In the genomic region with DNA sequence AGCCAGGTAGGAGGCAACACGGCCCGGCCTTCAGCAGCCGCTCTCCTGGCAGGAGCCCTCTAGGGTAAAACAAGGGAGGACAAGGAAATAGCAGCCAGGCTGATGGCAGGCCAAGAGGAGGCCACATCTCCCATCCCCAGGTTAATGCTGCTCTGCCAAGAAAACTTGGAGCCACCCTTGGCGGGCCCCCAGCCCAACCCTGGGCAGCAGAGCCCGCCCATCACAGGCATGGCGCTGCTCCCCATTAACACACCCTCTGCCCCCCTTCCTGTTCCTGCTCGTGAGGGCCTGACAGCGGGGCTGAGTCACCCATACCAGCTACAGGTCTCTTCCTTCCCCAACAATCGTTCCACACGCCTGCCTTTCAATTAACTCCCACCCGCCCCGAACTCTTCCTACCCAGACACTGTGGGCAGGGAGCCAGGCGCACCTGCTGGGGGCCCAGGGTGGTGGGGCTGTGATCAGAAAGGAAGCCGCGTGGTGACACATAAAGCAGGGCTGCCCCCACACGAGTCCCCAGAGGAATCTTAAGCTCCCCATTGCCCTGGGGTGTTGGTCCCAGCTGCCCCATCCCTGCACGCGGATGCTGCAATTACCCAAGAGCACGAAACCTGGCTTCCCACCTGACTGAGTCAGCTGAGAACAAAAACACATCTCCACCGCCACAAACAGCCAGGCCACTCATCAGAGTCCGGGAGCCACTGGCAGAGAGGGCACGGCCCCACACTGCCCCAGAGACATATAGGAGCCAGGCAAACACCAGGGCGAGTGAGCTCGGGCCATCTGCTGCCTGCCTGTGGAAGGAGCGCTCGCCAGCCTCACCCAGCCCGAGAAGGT, we compare ENCODE assay signal across 8 cellular contexts. TPM values are rescaled to one million over a fixed set of nuclear protein-coding genes. Genes with fewer than 3 reads are reported as not detected.
DNase-seq lines count a peak whose midpoint lies in the region; ATAC-seq, FAIRE-seq and TF ChIP-seq lines count a peak whose summit lies in the region.

A gene with protein sequence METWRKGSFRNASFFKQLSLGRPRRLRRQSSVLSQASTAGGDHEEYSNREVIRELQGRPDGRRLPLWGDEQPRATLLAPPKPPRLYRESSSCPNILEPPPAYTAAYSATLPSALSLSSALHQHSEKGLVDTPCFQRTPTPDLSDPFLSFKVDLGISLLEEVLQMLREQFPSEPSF (plus strand): TSS at position 671 of the 837 bp plus-strand sequence. CDS start 516 bp downstream, outside the sequence.

- H3K9ac ChIP-seq in keratinocyte (ENCODE audit: control insufficient read depth, extremely low read depth, insufficient read depth, low read length), result peak within 1 kb of the TSS; percentile 80

- POLR2A ChIA-PET in OCI-LY7 (lab: Charles Lee), result interaction anchor here (0.6 to 3.3 kb wide), 14 partner anchors 12 to 348 kb away, joined by 3 to 15 read pairs (median 4); a partner anchor contains a TSS

- H3K79me2 ChIP-seq in OCI-LY7 (ENCODE audit: insufficient read depth, low read depth, low read length), result peaks cover 4% of the 10 kb centered on the region; the same call in 1 of the 2 replicates
- H3K79me2 ChIP-seq in keratinocyte (ENCODE audit: control insufficient read depth, insufficient read depth, low read length), result no peaks in the 10 kb centered on the region

- no peaks in the 10 kb centered on the region for H3K27me3 ChIP-seq in keratinocyte (ENCODE audit: control insufficient read depth, extremely low read depth, insufficient read depth, low read length)

- H3K4me3 ChIP-seq in OCI-LY7 (ENCODE audit: low read depth, low read length, poor library complexity, severe bottlenecking) (peak within 1 kb of the TSS; percentile 61), keratinocyte (ENCODE audit: control insufficient read depth in 2 of 3, extremely low read depth in 1 of 3, insufficient read depth in 2 of 3, low read depth in 1 of 3, low read length in 3 of 3) (peak within 1 kb of the TSS in 2 of 3 experiments; percentile 30 to 57)

- peak within 1 kb of the TSS; percentile 80 for H3K4me2 ChIP-seq in OCI-LY7 (ENCODE audit: low read length)
- H3K4me2 ChIP-seq in keratinocyte (ENCODE audit: control insufficient read depth, extremely low read depth, insufficient read depth, low read depth, low read length), result peak within 1 kb of the TSS; percentile 77

- H4K20me1 ChIP-seq in OCI-LY7 (ENCODE audit: insufficient read depth, low read length), result no peaks in the 10 kb centered on the region
- H4K20me1 ChIP-seq in keratinocyte (ENCODE audit: control insufficient read depth, extremely low read depth, insufficient read depth, low read length), result no peaks in the 10 kb centered on the region

- CTCF ChIA-PET in OCI-LY7 (lab: Charles Lee; ENCODE audit: unreplicated experiment), result interaction anchor here (0.5 to 1.8 kb wide), 6 partner anchors 12 to 122 kb away, joined by 3 to 5 read pairs (median 3); no protein-coding TSS in a partner anchor
- CTCF ChIA-PET in activated naive CD4-positive, alpha-beta T cell treated with anti-CD3 and anti-CD28 coated beads for 36 hours (lab: Charles Lee), result interaction anchor here (0.5 to 4.6 kb wide), 7 partner anchors 13 to 171 kb away, joined by 3 to 25 read pairs (median 4); no protein-coding TSS in a partner anchor

- intact Hi-C loops in OCI-LY7 (cut with micrococcal nuclease; ENCODE audit: unreplicated experiment), result loop anchor here (1.0 to 5.0 kb wide), 6 partner anchors 13 to 177 kb away; a partner anchor contains a TSS
- intact Hi-C loops in activated naive CD4-positive, alpha-beta T cell treated with anti-CD3 and anti-CD28 coated beads for 36 hours (cut with micrococcal nuclease), result loop anchor here (1.0 kb wide), 2 partner anchors 75 to 175 kb away; a partner anchor contains a TSS

- peaks cover 2% of the 10 kb centered on the region for H3K9me1 ChIP-seq in keratinocyte (ENCODE audit: control insufficient read depth, extremely low read depth, insufficient read depth, low read length)

- peaks cover 5% of the 10 kb centered on the region for H3K36me3 Mint-ChIP-seq in activated naive CD4-positive, alpha-beta T cell treated with anti-CD3 and anti-CD28 coated beads for 36 hours (ENCODE audit: low read depth)

- no TSS peak for BruUV-seq in OCI-LY7 (replicated peaks; lab: Mats Ljungman, UMichigan)

- H3K4me1 Mint-ChIP-seq in activated naive CD4-positive, alpha-beta T cell treated with anti-CD3 and anti-CD28 coated beads for 36 hours (ENCODE audit: low read depth), result peaks cover 42% of the 10 kb centered on the region

- H3K27ac Mint-ChIP-seq in activated naive CD4-positive, alpha-beta T cell treated with anti-CD3 and anti-CD28 coated beads for 36 hours, result peak within 1 kb of the TSS; percentile 87

- H3K4me3 Mint-ChIP-seq in activated naive CD4-positive, alpha-beta T cell treated with anti-CD3 and anti-CD28 coated beads for 36 hours, result peak within 1 kb of the TSS; percentile 40

- H3K4me1 ChIP-seq in OCI-LY7 (ENCODE audit: insufficient read depth, low read length, poor library complexity, severe bottlenecking) (peaks cover 59% of the 10 kb centered on the region), keratinocyte (ENCODE audit: control insufficient read depth, extremely low read depth, insufficient read depth, low read length) (peaks cover 58% of the 10 kb centered on the region)

- no peaks in the 10 kb centered on the region for H3K9me2 ChIP-seq in OCI-LY7 (ENCODE audit: insufficient read depth, low read length)

- no peak for TF ChIP-seq CTCF in OCI-LY7 (conservative IDR thresholded peaks at IDR 0.05; ENCODE audit: low read length)
- TF ChIP-seq CTCF in keratinocyte (optimal IDR thresholded peaks at IDR 0.05 in 1 of 3, IDR thresholded peaks at IDR 0.05 in 1 of 3, conservative IDR thresholded peaks at IDR 0.05 in 1 of 3; ENCODE audit: extremely low read depth in 1 of 3, insufficient read depth in 2 of 3, low read length in 3 of 3), result peak in 1 of 3 experiments; percentile 0

- H3K36me3 ChIP-seq in OCI-LY7 (ENCODE audit: insufficient read depth, low read length) (peaks cover 51% of the 10 kb centered on the region; the same call in 1 of the 2 replicates), keratinocyte (ENCODE audit: control insufficient read depth in 2 of 2, extremely low read depth in 1 of 2, insufficient read depth in 2 of 2, low read length in 2 of 2) (peaks cover 16 to 19% of the 10 kb centered on the region in 2 experiments)

- H3K27ac ChIP-seq in OCI-LY7 (ENCODE audit: low read depth, low read length, poor library complexity, severe bottlenecking) (peak within 1 kb of the TSS; percentile 97), keratinocyte (ENCODE audit: control insufficient read depth, insufficient read depth, low read length) (peak within 1 kb of the TSS; percentile 91)

- no peaks in the 10 kb centered on the region for H3K9me3 Mint-ChIP-seq in activated naive CD4-positive, alpha-beta T cell treated with anti-CD3 and anti-CD28 coated beads for 36 hours

- H2AFZ ChIP-seq in OCI-LY7 (ENCODE audit: low read length) (peak within 1 kb of the TSS; percentile 26; the same call in 1 of the 2 replicates), keratinocyte (ENCODE audit: control insufficient read depth, low read length) (peak within 1 kb of the TSS; percentile 41)

- H3K9me3 ChIP-seq in OCI-LY7 (ENCODE audit: low read length) (no peaks in the 10 kb centered on the region), keratinocyte (ENCODE audit: control insufficient read depth, low read depth, low read length) (no peaks in the 10 kb centered on the region)

- peak; percentile 11 for DNase-seq in NCI-H1694 treated with DMSO at 0.1 percent for 48 hours (lab: John Stamatoyannopoulos, UW)
- no peak for DNase-seq in NCI-H1694 (lab: John Stamatoyannopoulos, UW)
- peak; percentile 94 for DNase-seq in OCI-LY7 (ENCODE audit: low spot score)
- peak; percentile 82 for DNase-seq in activated naive CD4-positive, alpha-beta T cell treated with anti-CD3 and anti-CD28 coated beads for 36 hours
- peak; percentile 82 for DNase-seq in keratinocyte (ENCODE audit: low read depth, low spot score)
- peak; percentile 71 for DNase-seq in stimulated activated CD4-positive, alpha-beta T cell treated with anti-CD3 and anti-CD28 coated beads, Interleukin-4, amount 100 ng/mL, for 24 hours

- H3K27me3 Mint-ChIP-seq in activated naive CD4-positive, alpha-beta T cell treated with anti-CD3 and anti-CD28 coated beads for 36 hours (ENCODE audit: low read depth), result no peaks in the 10 kb centered on the region

- ATAC-seq in HG03108 (IDR thresholded peaks at IDR 0.05; ENCODE audit: unreplicated experiment), result peak; percentile 40
- ATAC-seq in GM18870 (IDR thresholded peaks at IDR 0.05; ENCODE audit: unreplicated experiment), result no peak

- dilution Hi-C loops in keratinocyte (cut with MboI; ENCODE audit: extremely low pct_ligation_motif_present, low sequenced_read_pairs), result no loop called here

- FAIRE-seq in keratinocyte (lab: Jason Lieb, UNC), result peak; percentile 84

RNA-seq across cellular contexts. Expression of the gene that starts here (rescaled TPM):
- 4.0 and 4.7 TPM in 2 replicates for total RNA-seq in OCI-LY7 (2014; rRNA removed; shearing (Covaris generic))
- total RNA-seq in OCI-LY7 (2022), result 2.4 and 2.7 TPM in 2 replicates
- under 1 TPM; 0.10 to 0.33 TPM for total RNA-seq in activated naive CD4-positive, alpha-beta T cell treated with anti-CD3 and anti-CD28 coated beads for 36 hours
- 0.09 to 0.15 TPM (median 0.14 TPM) in 3 replicates for polyA plus RNA-seq in keratinocyte
- 1.9 TPM for polyA plus RNA-seq in keratinocyte (2011; ENCODE audit: low read depth)
- polyA plus RNA-seq in keratinocyte (2011; cell fraction: cytosol; rRNA removed), result 0.05 and 0.09 TPM in 2 replicates
- 0.11 and 0.25 TPM in 2 replicates for polyA plus RNA-seq in keratinocyte (2011; cell fraction: nucleus; rRNA removed)
- polyA plus RNA-seq in keratinocyte (2012; ENCODE audit: low replicate concordance), result 0.42 and 5.3 TPM in 2 replicates
- polyA minus RNA-seq in keratinocyte, result not detected in 3 replicates
- polyA minus RNA-seq in keratinocyte (2011; cell fraction: cytosol; rRNA and poly(A)+ RNA removed), result not detected
- polyA minus RNA-seq in keratinocyte (2011; cell fraction: nucleus; rRNA and poly(A)+ RNA removed), result 0.21 TPM in 1 of 2 replicates, not detected in the other

Comparison
In these comparisons a context has a peak if more than half of its experiments do, and no peak if none do; other contexts are left out.
1. Peak in DNase-seq in activated naive CD4-positive, alpha-beta T cell treated with anti-CD3 and anti-CD28 coated beads for 36 hours; RNA of the gene not detected or under 1 TPM.